In genomic region chr2:226943862-226944610, GRCh38 we compare ENCODE assay signal across 18 cellular contexts.
DNase-seq lines count a peak whose midpoint lies in the region; ATAC-seq lines count a peak whose summit lies in the region.
"Had no signal": no experiment of that assay in that cellular context is flagged by ENCODE, and none has a peak within 500 bp of the region (broad histone marks: within the 10 kb centered on the region; RNA-seq: fewer than 3 reads in every experiment).

No MANE protein-coding gene starts in this region.

- H3K27me3 Mint-ChIP-seq in naive B cell: no peaks in the 10 kb centered on the region

- H3K36me3 Mint-ChIP-seq in naive B cell: peaks cover 12 to 23% of the 10 kb centered on the region in 2 donors

- peak overlapping the region; percentile 70 to 95 (median 94) for H3K27ac Mint-ChIP-seq in naive B cell
- H3K27ac Mint-ChIP-seq: activated naive CD4-positive, alpha-beta T cell treated with anti-CD3 and anti-CD28 coated beads, Interleukin-2, amount 50 U/mL, for 72 hours had no signal

- ATAC-seq in GM18907 (IDR thresholded peaks at IDR 0.05; ENCODE audit: unreplicated experiment) (peak; percentile 70), HG02588 (IDR thresholded peaks at IDR 0.05; ENCODE audit: unreplicated experiment) (peak; percentile 64), HG03159 (IDR thresholded peaks at IDR 0.05; ENCODE audit: unreplicated experiment) (peak; percentile 91), naive B cell (ENCODE audit: low read depth in 2 of 2) (peak; percentile 69 to 75), HG03469 (IDR thresholded peaks at IDR 0.05; ENCODE audit: unreplicated experiment) (no peak)
- ATAC-seq: activated naive CD4-positive, alpha-beta T cell treated with anti-CD3 and anti-CD28 coated beads, Interleukin-2, amount 50 U/mL, for 72 hours; left colon; stimulated activated naive CD8-positive, alpha-beta T cell treated with anti-CD3 and anti-CD28 coated beads, Interleukin-15, Interleukin-2, amounts not matched to agents 100 U/mL and 50 U/mL, for 24 hours had no signal

- H3K4me3 Mint-ChIP-seq in naive B cell: peak overlapping the region in 4 of 8 donors; percentile 23 to 72 (median 60)

- peaks cover 0 to 15% (median 6%) of the 10 kb centered on the region in 7 donors for H3K9me3 Mint-ChIP-seq in naive B cell

- DNase-seq in naive B cell: peak; percentile 8
- DNase-seq in NCI-H2196 treated with DMSO at 0.1 percent for 48 hours (lab: John Stamatoyannopoulos, UW; ENCODE audit: unreplicated experiment): no peak
- no peak for DNase-seq in superior temporal gyrus (ENCODE audit: extremely low spot score)
- DNase-seq in activated CD8-positive, alpha-beta memory T cell treated with anti-CD3 and anti-CD28 coated beads for 24 hours: no peak
- DNase-seq: activated CD4-positive, alpha-beta T cell treated with anti-CD3 and anti-CD28 coated beads for 48 hours; activated T-cell treated with anti-CD3 and anti-CD28 coated beads for 4 hours; left colon; MG63; NCI-H2171; Right ventricle myocardium superior; stimulated activated naive CD8-positive, alpha-beta T cell treated with anti-CD3 and anti-CD28 coated beads, Interleukin-15, Interleukin-2, amounts not matched to agents 100 U/mL and 50 U/mL, for 24 hours; T1000; uterus had no signal

- H3K4me1 Mint-ChIP-seq in naive B cell: peaks cover 21 to 37% (median 25%) of the 10 kb centered on the region in 3 donors
